ENCODE assay signal across 27 cellular contexts in genomic region chr2:133838642-133839370, GRCh38.
"Had no signal": no experiment of that assay in that cellular context is flagged by ENCODE, and none has a peak within 500 bp of the region (broad histone marks: within the 10 kb centered on the region; RNA-seq: fewer than 3 reads in every experiment).

No MANE protein-coding gene starts in this region.

- H3K4me3 ChIP-seq: breast epithelium, colonic mucosa, dorsolateral prefrontal cortex, gastroesophageal sphincter, pancreas, prostate gland, suprapubic skin, tibial artery had no signal

- H3K9me3 Mint-ChIP-seq: activated CD4-positive, alpha-beta memory T cell treated with anti-CD3 and anti-CD28 coated beads, Interleukin-2, amount 10 ng/mL, durations not matched to agents 7 days and 5 days; activated CD4-positive, alpha-beta T cell treated with anti-CD3 and anti-CD28 coated beads, Interleukin-2, amount 10 ng/mL, durations not matched to agents 24 days and 14 days; activated T-cell treated with anti-CD3 and anti-CD28 coated beads, Interleukin-2, amount 50 U/mL, for 24 hours; central memory CD8-positive, alpha-beta T cell; stimulated activated naive B cell treated with anti-CD40 and anti-IgM and Interleukin-4, amounts not matched to agents 10 μg/mL and 1 μg/mL and 100 μg/mL, for 72 hours had no signal

- DNase-seq: activated CD4-positive, alpha-beta memory T cell treated with anti-CD3 and anti-CD28 coated beads, Interleukin-2, amount 10 ng/mL, durations not matched to agents 7 days and 5 days; activated CD4-positive, alpha-beta T cell treated with anti-CD3 and anti-CD28 coated beads, Interleukin-2, amount 10 ng/mL, durations not matched to agents 24 days and 14 days; activated CD4-positive, CD25-positive, alpha-beta regulatory T cell treated with anti-CD3 and anti-CD28 coated beads, Interleukin-2, amount 50 U/mL, for 72 hours; activated CD8-positive, alpha-beta memory T cell treated with anti-CD3 and anti-CD28 coated beads, Interleukin-2, amount 50 U/mL, for 48 hours; activated gamma-delta T cell treated with Interleukin-2 at 50 U/mL for 16 hours; activated naive CD4-positive, alpha-beta T cell treated with anti-CD3 and anti-CD28 coated beads, Interleukin-2, amount 50 U/mL, for 16 hours; activated T-cell treated with anti-CD3 and anti-CD28 coated beads, Interleukin-2, amount 50 U/mL, for 24 hours; colonic mucosa; dorsolateral prefrontal cortex; effector memory CD4-positive, alpha-beta T cell; left cardiac atrium; mammary epithelial cell; pancreas; retina; stimulated activated CD4-positive, alpha-beta T cell treated with anti-CD3 and anti-CD28 coated beads, Interleukin-15, amount 100 ng/mL, for 24 hours; stimulated activated CD4-positive, alpha-beta T cell treated with anti-CD3 and anti-CD28 coated beads, Interleukin-2, amount 100 ng/mL, for 24 hours; stimulated activated naive B cell treated with anti-CD40 and anti-IgM and Interleukin-4, amounts not matched to agents 10 μg/mL and 1 μg/mL and 100 μg/mL, for 72 hours; T-helper 2 cell; tibial artery had no signal

- H3K36me3 Mint-ChIP-seq: stimulated activated naive B cell treated with anti-CD40 and anti-IgM and Interleukin-4, amounts not matched to agents 10 μg/mL and 1 μg/mL and 100 μg/mL, for 72 hours had no signal

- H3K36me3 ChIP-seq: breast epithelium, colonic mucosa, gastroesophageal sphincter, neutrophil, pancreas, prostate gland, suprapubic skin, tibial artery had no signal

- FAIRE-seq: keratinocyte, pancreas had no signal

- H3K4me3 Mint-ChIP-seq: activated CD4-positive, alpha-beta memory T cell treated with anti-CD3 and anti-CD28 coated beads, Interleukin-2, amount 10 ng/mL, durations not matched to agents 7 days and 5 days; activated CD4-positive, alpha-beta T cell treated with anti-CD3 and anti-CD28 coated beads, Interleukin-2, amount 10 ng/mL, durations not matched to agents 24 days and 14 days; activated T-cell treated with anti-CD3 and anti-CD28 coated beads, Interleukin-2, amount 50 U/mL, for 24 hours; central memory CD8-positive, alpha-beta T cell; nephron; stimulated activated naive B cell treated with anti-CD40 and anti-IgM and Interleukin-4, amounts not matched to agents 10 μg/mL and 1 μg/mL and 100 μg/mL, for 72 hours had no signal

- H3K27me3 ChIP-seq: breast epithelium, colonic mucosa, dorsolateral prefrontal cortex, gastroesophageal sphincter, neutrophil, pancreas, suprapubic skin, tibial artery had no signal

- H3K9me3 ChIP-seq: breast epithelium, colonic mucosa, gastroesophageal sphincter, neutrophil, pancreas, prostate gland, suprapubic skin, tibial artery had no signal

- H3K27ac Mint-ChIP-seq: activated CD4-positive, alpha-beta memory T cell treated with anti-CD3 and anti-CD28 coated beads, Interleukin-2, amount 10 ng/mL, durations not matched to agents 7 days and 5 days; activated CD4-positive, alpha-beta T cell treated with anti-CD3 and anti-CD28 coated beads, Interleukin-2, amount 10 ng/mL, durations not matched to agents 24 days and 14 days; activated T-cell treated with anti-CD3 and anti-CD28 coated beads, Interleukin-2, amount 50 U/mL, for 24 hours; stimulated activated naive B cell treated with anti-CD40 and anti-IgM and Interleukin-4, amounts not matched to agents 10 μg/mL and 1 μg/mL and 100 μg/mL, for 72 hours had no signal

- H3K4me1 ChIP-seq: breast epithelium, colonic mucosa, gastroesophageal sphincter, pancreas, prostate gland, suprapubic skin had no signal

- H3K27me3 Mint-ChIP-seq: activated CD4-positive, alpha-beta T cell treated with anti-CD3 and anti-CD28 coated beads, Interleukin-2, amount 10 ng/mL, durations not matched to agents 24 days and 14 days; activated T-cell treated with anti-CD3 and anti-CD28 coated beads, Interleukin-2, amount 50 U/mL, for 24 hours; stimulated activated naive B cell treated with anti-CD40 and anti-IgM and Interleukin-4, amounts not matched to agents 10 μg/mL and 1 μg/mL and 100 μg/mL, for 72 hours had no signal

- H3K27ac ChIP-seq: breast epithelium, colonic mucosa, dorsolateral prefrontal cortex, gastroesophageal sphincter, neutrophil, pancreas, prostate gland, suprapubic skin, tibial artery had no signal

- ATAC-seq: gastroesophageal sphincter; left cardiac atrium; pancreas; stimulated activated naive B cell treated with anti-CD40 and anti-IgM and Interleukin-4, amounts not matched to agents 10 μg/mL and 1 μg/mL and 100 μg/mL, for 72 hours had no signal

- H3K4me1 Mint-ChIP-seq: activated CD4-positive, alpha-beta memory T cell treated with anti-CD3 and anti-CD28 coated beads, Interleukin-2, amount 10 ng/mL, durations not matched to agents 7 days and 5 days; activated CD4-positive, alpha-beta T cell treated with anti-CD3 and anti-CD28 coated beads, Interleukin-2, amount 10 ng/mL, durations not matched to agents 24 days and 14 days; central memory CD8-positive, alpha-beta T cell had no signal
